In genomic region chr6:137904822-137905617, GRCh38 we compare ENCODE assay signal across 8 cellular contexts. TPM values are rescaled to one million over a fixed set of nuclear protein-coding genes. Genes with fewer than 3 reads are reported as not detected.
DNase-seq lines count a peak whose midpoint lies in the region; ATAC-seq and TF ChIP-seq lines count a peak whose summit lies in the region.

No MANE protein-coding gene starts in this region.

- H3K4me3 Mint-ChIP-seq in T-helper 17 cell = peak overlapping the region; percentile 28
- H3K4me3 Mint-ChIP-seq in H9 = no peak overlapping the region

- no peak overlapping the region for H3K14ac ChIP-seq in H9 (ENCODE audit: insufficient read depth, low read length)

- H4K91ac ChIP-seq in H9 (ENCODE audit: insufficient read length, low read depth, low read length) = no peak overlapping the region

- H2BK12ac ChIP-seq in H9 (ENCODE audit: insufficient read length, low read depth, low read length) = no peak overlapping the region

- no peak overlapping the region for H2BK5ac ChIP-seq in H9 (ENCODE audit: insufficient read length, low read length)

- H3K79me2 ChIP-seq in H9 (ENCODE audit: insufficient read depth, low read length) = no peaks in the 10 kb centered on the region

- H2AK5ac ChIP-seq in H9 (ENCODE audit: insufficient read length, low read length) = no peak overlapping the region

- H3T11ph ChIP-seq in H9 (ENCODE audit: low read length) = no peak overlapping the region

- no peak overlapping the region for H3K4me2 ChIP-seq in H9 (ENCODE audit: insufficient read depth, insufficient read length, low read length)

- no CpG with 5 or more reads among the region's 11 CpGs for WGBS in H9 (ENCODE audit: extremely low coverage, insufficient read length, low lambda C conversion rate)

- H4K20me1 ChIP-seq in H9 (ENCODE audit: control insufficient read depth, insufficient read depth, insufficient read length) = no peaks in the 10 kb centered on the region

- H2AFZ ChIP-seq in H9 (ENCODE audit: low read length) = no peak overlapping the region

- H3K56ac ChIP-seq in H9 (ENCODE audit: insufficient read length, low read depth, low read length) = no peak overlapping the region

- no peak overlapping the region for H2BK20ac ChIP-seq in H9 (ENCODE audit: low read depth, low read length, poor library complexity, severe bottlenecking)

- H3K27ac ChIP-seq in H9 (ENCODE audit: insufficient read length, low read depth, low read length) = no peak overlapping the region
- no peak overlapping the region for H3K27ac ChIP-seq in right atrium auricular region

- ATAC-seq in HG02588 (IDR thresholded peaks at IDR 0.05; ENCODE audit: unreplicated experiment) (peak; percentile 38), T-helper 17 cell (peak; percentile 71)

- H3K4ac ChIP-seq in H9 (ENCODE audit: low read depth, low read length) = no peak overlapping the region

- H3K23me2 ChIP-seq in H9 (ENCODE audit: insufficient read length, low read depth, low read length, poor library complexity, severe bottlenecking) = no peaks in the 10 kb centered on the region

- H3K27me3 Mint-ChIP-seq in T-helper 17 cell (peaks cover 15% of the 10 kb centered on the region), H9 (ENCODE audit: low read depth) (peaks cover 9% of the 10 kb centered on the region)

- H3K79me1 ChIP-seq in H9 (ENCODE audit: insufficient read depth, low read depth, low read length, poor library complexity, severe bottlenecking) = no peaks in the 10 kb centered on the region

- H3K36me3 Mint-ChIP-seq in T-helper 17 cell (ENCODE audit: low read depth) (no peaks in the 10 kb centered on the region), H9 (ENCODE audit: insufficient read depth in 1 of 3, low read depth in 3 of 3) (no peaks in the 10 kb centered on the region)

- no peaks in the 10 kb centered on the region for H3K36me3 ChIP-seq in right atrium auricular region

- peak overlapping the region; percentile 53 for H3K27ac Mint-ChIP-seq in T-helper 17 cell
- no peak overlapping the region for H3K27ac Mint-ChIP-seq in H9

- no peak overlapping the region for H3K18ac ChIP-seq in H9 (ENCODE audit: insufficient read length, low read depth, low read length)

- H3K9me3 Mint-ChIP-seq in H9 = no peaks in the 10 kb centered on the region

- no peaks in the 10 kb centered on the region for H3K27me3 ChIP-seq in H9 (ENCODE audit: insufficient read depth, low read length)
- H3K27me3 ChIP-seq in right atrium auricular region = no peaks in the 10 kb centered on the region

- no peak overlapping the region for H4K8ac ChIP-seq in H9 (replicated peaks; ENCODE audit: insufficient read length, low read depth, low read length)

- no peak overlapping the region for H3K9ac ChIP-seq in H9 (ENCODE audit: extremely low read depth, insufficient read length, low read length)

- H3K4me1 ChIP-seq in H9 (ENCODE audit: insufficient read depth, low read length) (no peaks in the 10 kb centered on the region), right atrium auricular region (no peaks in the 10 kb centered on the region)

- DNase-seq in GM12864 (ENCODE audit: low read depth) = no peak
- peak in 1 of 3 donors; percentile 26 for DNase-seq in T-helper 17 cell
- DNase-seq in choroid plexus epithelial cell (ENCODE audit: low read depth) = peak; percentile 36
- peak in 2 of 3 donors; percentile 33 to 71 for DNase-seq in stimulated activated CD4-positive, alpha-beta T cell treated with anti-CD3 and anti-CD28 coated beads, TNF-alpha, amount 100 ng/mL, for 1 hour (ENCODE audit: low read depth in 3 of 3, low spot score in 1 of 3)
- DNase-seq in H9 = no peak
- DNase-seq in HuH-7.5 (ENCODE audit: low spot score) = no peak
- no peak for DNase-seq in right atrium auricular region (ENCODE audit: low spot score)

- H3K9me3 ChIP-seq in T-helper 17 cell (ENCODE audit: control insufficient read depth, low read length, poor library complexity, severe bottlenecking) = no peaks in the 10 kb centered on the region
- H3K9me3 ChIP-seq in H9 (ENCODE audit: control insufficient read depth, low read depth, low read length) = no peaks in the 10 kb centered on the region
- H3K9me3 ChIP-seq in right atrium auricular region = no peaks in the 10 kb centered on the region

- H3K4me3 ChIP-seq in GM12864 (ENCODE audit: low read depth, low read length) = peak overlapping the region; percentile 36; the same call in 1 of the 2 replicates
- H3K4me3 ChIP-seq in choroid plexus epithelial cell (ENCODE audit: low read depth, low read length) = no peak overlapping the region
- H3K4me3 ChIP-seq in right atrium auricular region = no peak overlapping the region

- H2BK120ac ChIP-seq in H9 (ENCODE audit: low read depth, low read length, poor library complexity, severe bottlenecking) = no peak overlapping the region

- no peak for TF ChIP-seq CTCF in GM12864 (IDR thresholded peaks at IDR 0.05; ENCODE audit: low read depth, low read length, missing control alignments)
- TF ChIP-seq CTCF in choroid plexus epithelial cell (conservative IDR thresholded peaks at IDR 0.05; ENCODE audit: low read depth, low read length) = no peak
- TF ChIP-seq CTCF in H9 (conservative IDR thresholded peaks at IDR 0.05) = no peak
- TF ChIP-seq CTCF in right atrium auricular region (IDR thresholded peaks at IDR 0.05) = no peak

- H3K4me1 Mint-ChIP-seq in T-helper 17 cell (peaks cover 20% of the 10 kb centered on the region), H9 (no peaks in the 10 kb centered on the region)

- no peak overlapping the region for H4K5ac ChIP-seq in H9 (ENCODE audit: insufficient read length, low read depth, low read length)

- no peak overlapping the region for H3K23ac ChIP-seq in H9 (ENCODE audit: insufficient read length, low read depth, low read length)

- H2BK15ac ChIP-seq in H9 (ENCODE audit: low read depth, low read length) = no peak overlapping the region

RNA-seq across cellular contexts. Expression of gene TNFAIP3, which starts 38.0 kb away (rescaled TPM):
- 1,000 to 10,000 TPM; 4,032 to 4,607 TPM for total RNA-seq in T-helper 17 cell
- total RNA-seq in H9 (2021) = 3.7 and 5.6 TPM in 2 replicates
- 10 to 100 TPM in 1 of 2 donors, 1 to 10 TPM in 1; 8.5 to 14.5 TPM for total RNA-seq in right atrium auricular region

Comparison
In these comparisons a context has a peak if more than half of its experiments do, and no peak if none do; other contexts are left out.
1. DNase-seq: peak in choroid plexus epithelial cell (single experiment) and stimulated activated CD4-positive, alpha-beta T cell treated with anti-CD3 and anti-CD28 coated beads, TNF-alpha, amount 100 ng/mL, for 1 hour (2 of 3); none in GM12864 (single experiment), H9 (single experiment), HuH-7.5 (single experiment) and right atrium auricular region (single experiment).
2. RNA of gene TNFAIP3, which starts 38.0 kb away (total RNA-seq): 4,032 to 4,607 TPM in T-helper 17 cell; 8.5 to 14.5 TPM in right atrium auricular region and 3.7 to 5.6 TPM in H9; every median in the first group is over 100 times any median in the second.